ENCODE assay signal across 8 cellular contexts in the genomic region with DNA sequence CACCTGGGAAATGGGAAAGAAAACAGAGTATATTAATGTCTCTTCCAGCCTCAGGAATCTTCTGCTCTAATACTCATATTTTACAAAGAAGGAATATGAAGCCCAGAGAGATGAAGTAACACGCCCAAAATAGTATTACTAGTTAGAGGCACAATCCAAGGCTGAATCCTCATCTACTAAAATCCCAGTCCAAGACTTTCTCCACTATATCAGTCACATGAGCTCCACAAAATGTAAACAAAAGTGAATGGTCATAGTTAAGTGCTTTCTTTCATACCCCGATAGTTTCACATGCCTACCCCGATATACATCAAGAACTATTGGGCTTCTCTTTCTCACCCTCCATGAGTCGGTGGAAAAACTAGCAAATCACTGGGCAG. TPM values are rescaled to one million over a fixed set of nuclear protein-coding genes. Genes with fewer than 3 reads are reported as not detected.
DNase-seq lines count a peak whose midpoint lies in the region; ATAC-seq and TF ChIP-seq lines count a peak whose summit lies in the region.

No MANE protein-coding gene starts in this region.

- H3K9me2 ChIP-seq in PC-9 (ENCODE audit: insufficient read depth), result no peaks in the 10 kb centered on the region

- TF ChIP-seq POLR2A in esophagus muscularis mucosa (IDR thresholded peaks at IDR 0.05; ENCODE audit: low read depth), result no peak

- WGBS in esophagus muscularis mucosa, result 9% methylated on average over 4 of the region's 4 CpGs

- in situ Hi-C loops in ACHN (cut with HindIII; ENCODE audit: low pct_ligation_motif_present, low pct_unique_long_range_greater_than_20kb, low sequenced_read_pairs), result no loop called here

- H3K9me3 ChIP-seq in PC-9 (ENCODE audit: insufficient read depth, low read depth) (no peaks in the 10 kb centered on the region), esophagus muscularis mucosa (no peaks in the 10 kb centered on the region)

- no TSS peak for BruUV-seq in PC-9 (replicated peaks; lab: Mats Ljungman, UMichigan)

- H3K4me3 ChIP-seq in GM12864 (ENCODE audit: low read depth, low read length) (peak overlapping the region; percentile 76), PC-9 (peak overlapping the region; percentile 94), esophagus muscularis mucosa (peak overlapping the region; percentile 68 to 83 (median 70))

- H3K36me3 ChIP-seq in PC-9 (ENCODE audit: low read depth), result no peaks in the 10 kb centered on the region
- peaks cover 0 to 27% (median 12%) of the 10 kb centered on the region in 4 donors for H3K36me3 ChIP-seq in esophagus muscularis mucosa

- DNase-seq in GM12864 (ENCODE audit: low read depth), result no peak
- DNase-seq in PC-9, result no peak
- no peak for DNase-seq in esophagus muscularis mucosa (ENCODE audit: extremely low spot score)
- no peak for DNase-seq in omental fat pad (ENCODE audit: low spot score)
- DNase-seq in DMS114 treated with DMSO at 0.1 percent for 48 hours (lab: John Stamatoyannopoulos, UW; ENCODE audit: unreplicated experiment), result no peak
- DNase-seq in ACHN, result no peak

- TF ChIP-seq CTCF in GM12864 (IDR thresholded peaks at IDR 0.05; ENCODE audit: low read depth, low read length, missing control alignments), result no peak
- no peak for TF ChIP-seq CTCF in PC-9 (conservative IDR thresholded peaks at IDR 0.05)
- TF ChIP-seq CTCF in esophagus muscularis mucosa (IDR thresholded peaks at IDR 0.05), result no peak
- TF ChIP-seq CTCF in omental fat pad (IDR thresholded peaks at IDR 0.05), result no peak

- 0 out of 2 replicates have a peak, but pooled peaks cover 4% of the 10 kb centered on the region for H3F3A ChIP-seq in PC-9 (ENCODE audit: insufficient read depth, low read depth)

- H3K4me1 ChIP-seq in PC-9 (replicated peaks; ENCODE audit: insufficient read depth) (peaks cover 11% of the 10 kb centered on the region; the same call in 1 of the 2 replicates), esophagus muscularis mucosa (peaks cover 13 to 25% (median 22%) of the 10 kb centered on the region in 4 donors)

- ATAC-seq in omental fat pad (ENCODE audit: low FRiP score) (peak; percentile 5), GM19395 (IDR thresholded peaks at IDR 0.05; ENCODE audit: unreplicated experiment) (no peak), GM21528 (IDR thresholded peaks at IDR 0.05; ENCODE audit: low FRiP score, unreplicated experiment) (no peak)

- no peaks in the 10 kb centered on the region for H4K20me1 ChIP-seq in PC-9 (ENCODE audit: insufficient read depth)

- H3K27me3 ChIP-seq in PC-9 (ENCODE audit: insufficient read depth, low read depth), result no peaks in the 10 kb centered on the region
- no peaks in the 10 kb centered on the region for H3K27me3 ChIP-seq in esophagus muscularis mucosa

- peak overlapping the region; percentile 97 for H2AFZ ChIP-seq in PC-9

- peaks cover 19% of the 10 kb centered on the region for H3K79me2 ChIP-seq in PC-9 (ENCODE audit: low read depth)

- TF ChIP-seq EP300 in esophagus muscularis mucosa (IDR thresholded peaks at IDR 0.05), result no peak

- intact Hi-C loops in PC-9 (cut with micrococcal nuclease; ENCODE audit: unreplicated experiment), result no loop called here
- intact Hi-C loops in esophagus muscularis mucosa (cut with DNase I), result loop anchor here (5.0 kb wide), 2 partner anchors 65 to 140 kb away; a partner anchor contains a TSS

- POLR2A ChIA-PET in PC-9 (lab: Charles Lee; ENCODE audit: unreplicated experiment), result no interaction called here

- H3K4me2 ChIP-seq in PC-9, result peak overlapping the region; percentile 98

- peak overlapping the region; percentile 62 for H3K27ac ChIP-seq in PC-9
- peak overlapping the region; percentile 80 to 92 (median 85) for H3K27ac ChIP-seq in esophagus muscularis mucosa (replicated peaks in 1 of 4)

- CTCF ChIA-PET in PC-9 (lab: Charles Lee), result no interaction called here

RNA-seq across cellular contexts. Expression of a gene that starts 1.0 kb away (rescaled TPM):
- total RNA-seq in PC-9 (2021) (15.7 and 17.5 TPM in 2 replicates), esophagus muscularis mucosa (10 to 100 TPM; 10.1 to 15.4 (median 11.4) TPM), omental fat pad (10 to 100 TPM in 3 of 4 donors, 1 to 10 TPM in 1; 9.6 to 18.0 (median 10.6) TPM)
